In the genomic region with DNA sequence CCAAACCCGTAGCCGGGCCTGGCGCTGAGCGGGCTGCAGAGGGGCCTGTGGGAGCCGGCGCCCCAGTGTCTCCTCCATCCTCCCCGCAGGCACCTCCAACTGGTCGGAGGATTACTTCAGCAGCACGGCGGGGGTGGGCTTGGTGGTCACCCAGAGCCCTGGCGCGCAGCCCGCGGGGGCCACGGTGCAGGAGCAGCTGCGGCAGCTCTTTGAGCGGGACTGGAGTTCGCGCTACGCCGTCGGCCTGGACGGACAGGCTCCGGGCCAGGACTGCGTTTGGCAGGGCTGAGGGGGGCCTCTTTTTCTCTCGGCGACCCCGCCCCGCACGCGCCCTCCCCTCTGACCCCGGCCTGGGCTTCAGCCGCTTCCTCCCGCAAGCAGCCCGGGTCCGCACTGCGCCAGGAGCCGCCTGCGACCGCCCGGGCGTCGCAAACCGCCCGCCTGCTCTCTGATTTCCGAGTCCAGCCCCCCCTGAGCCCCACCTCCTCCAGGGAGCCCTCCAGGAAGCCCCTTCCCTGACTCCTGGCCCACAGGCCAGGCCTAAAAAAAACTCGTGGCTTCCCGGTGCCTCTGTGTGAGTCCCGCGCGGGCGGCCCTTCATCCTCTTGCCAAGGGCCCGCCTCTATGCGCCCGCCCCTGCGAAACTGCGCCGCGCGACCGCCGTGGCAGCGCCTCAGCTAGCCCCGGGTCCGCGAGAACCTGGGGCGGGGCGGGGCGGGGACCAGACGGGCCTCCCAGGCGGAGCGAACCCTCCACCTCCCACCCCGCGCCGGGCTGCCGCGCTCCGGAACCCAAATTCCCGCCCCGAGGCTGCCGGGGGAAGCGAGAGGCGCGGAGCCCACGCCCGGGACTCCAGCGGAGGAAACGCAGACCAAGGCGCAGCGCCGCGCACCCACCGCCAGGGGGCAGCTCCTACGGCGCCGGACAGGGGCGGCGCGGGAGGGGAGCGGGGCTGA, we compare ENCODE assay signal across 8 cellular contexts. TPM values are rescaled to one million over a fixed set of nuclear protein-coding genes. Genes with fewer than 3 reads are reported as not detected.
DNase-seq lines count a peak whose midpoint lies in the region; ATAC-seq, FAIRE-seq and TF ChIP-seq lines count a peak whose summit lies in the region.

No MANE protein-coding gene starts in this region.

- peak; percentile 91 to 96 for ATAC-seq in activated T-cell treated with anti-CD3 and anti-CD28 coated beads, Interleukin-2, amount 50 U/mL, for 4 hours
- peak; percentile 94 for ATAC-seq in naive thymus-derived CD4-positive, alpha-beta T cell
- ATAC-seq in GM21717 (IDR thresholded peaks at IDR 0.05; ENCODE audit: unreplicated experiment) = no peak

- peaks cover 3% of the 10 kb centered on the region; the same call in 1 of the 2 replicates for H3F3A ChIP-seq in PC-9 (ENCODE audit: insufficient read depth, low read depth)

- peak overlapping the region; percentile 67 for H3K4me3 Mint-ChIP-seq in activated T-cell treated with anti-CD3 and anti-CD28 coated beads, Interleukin-2, amount 50 U/mL, for 4 hours
- H3K4me3 Mint-ChIP-seq in naive thymus-derived CD4-positive, alpha-beta T cell = peak overlapping the region in 8 of 10 donors; percentile 44 to 76 (median 64)

- no peak overlapping the region for H3K27ac ChIP-seq in PC-9
- peak overlapping the region; percentile 29 for H3K27ac ChIP-seq in naive thymus-derived CD4-positive, alpha-beta T cell (ENCODE audit: low read depth, low read length)

- no peak overlapping the region for H3K27ac Mint-ChIP-seq in naive thymus-derived CD4-positive, alpha-beta T cell

- H3K27me3 ChIP-seq in PC-9 (ENCODE audit: insufficient read depth, low read depth) = peaks cover 21% of the 10 kb centered on the region; the same call in 1 of the 2 replicates
- no peaks in the 10 kb centered on the region for H3K27me3 ChIP-seq in naive thymus-derived CD4-positive, alpha-beta T cell (ENCODE audit: control insufficient read depth in 2 of 2, insufficient read depth in 2 of 2, low read length in 2 of 2)

- H2AFZ ChIP-seq in PC-9 = peak overlapping the region; percentile 86

- FAIRE-seq in HTR-8/SVneo (lab: Jason Lieb, UNC) = peak; percentile 81

- H3K27me3 Mint-ChIP-seq in activated T-cell treated with anti-CD3 and anti-CD28 coated beads, Interleukin-2, amount 50 U/mL, for 4 hours (ENCODE audit: low read depth) = peaks cover 11% of the 10 kb centered on the region
- H3K27me3 Mint-ChIP-seq in naive thymus-derived CD4-positive, alpha-beta T cell = peaks cover 0 to 26% (median 4%) of the 10 kb centered on the region in 5 donors

- DNase-seq in GM10266 (ENCODE audit: extremely low spot score) (peak; percentile 95), HTR-8/SVneo (ENCODE audit: insufficient read length, low spot score) (peak; percentile 83), PC-9 (peak; percentile 38 to 77), fibroblast of gingiva (ENCODE audit: low read depth) (peak; percentile 85)
- DNase-seq in activated T-cell treated with anti-CD3 and anti-CD28 coated beads, Interleukin-2, amount 50 U/mL, for 4 hours = peak; percentile 85
- DNase-seq in naive thymus-derived CD4-positive, alpha-beta T cell = peak; percentile 62 to 91 (median 83)
- DNase-seq in stimulated activated CD8-positive, alpha-beta memory T cell treated with anti-CD3 and anti-CD28 coated beads, Interleukin-7, amount 100 ng/mL, for 48 hours (ENCODE audit: extremely low read depth in 1 of 2, low read depth in 1 of 2) = peak; percentile 73 to 74

- TF ChIP-seq CTCF in GM10266 (IDR thresholded peaks at IDR 0.05; ENCODE audit: control insufficient read depth, insufficient read depth, low read depth, missing control alignments) (peak; percentile 93), PC-9 (conservative IDR thresholded peaks at IDR 0.05) (peak; percentile 69)

- H3K36me3 Mint-ChIP-seq in activated T-cell treated with anti-CD3 and anti-CD28 coated beads, Interleukin-2, amount 50 U/mL, for 4 hours (ENCODE audit: insufficient read depth) = no peaks in the 10 kb centered on the region
- H3K36me3 Mint-ChIP-seq in naive thymus-derived CD4-positive, alpha-beta T cell = peaks cover 0 to 4% (median 0%) of the 10 kb centered on the region in 5 donors

- POLR2A ChIA-PET in PC-9 (lab: Charles Lee; ENCODE audit: unreplicated experiment) = interaction anchor here (0.7 kb wide), 1 partner anchor 39 kb away, joined by 5 read pairs; no protein-coding TSS in a partner anchor
- POLR2A ChIA-PET in naive thymus-derived CD4-positive, alpha-beta T cell (lab: Charles Lee) = interaction anchor here (0.6 kb wide), 2 partner anchors 85 to 379 kb away, joined by 3 read pairs; no protein-coding TSS in a partner anchor

- H3K9me2 ChIP-seq in PC-9 (ENCODE audit: insufficient read depth) = no peaks in the 10 kb centered on the region

- peak overlapping the region; percentile 71 for H3K4me3 ChIP-seq in PC-9
- H3K4me3 ChIP-seq in naive thymus-derived CD4-positive, alpha-beta T cell (ENCODE audit: low read length) = peak overlapping the region; percentile 20

- H3K4me2 ChIP-seq in PC-9 = peak overlapping the region; percentile 90

- BruUV-seq in PC-9 (replicated peaks; lab: Mats Ljungman, UMichigan) = no TSS peak

- CTCF ChIA-PET in PC-9 (lab: Charles Lee) = interaction anchor here (0.9 kb wide), 1 partner anchor 36 kb away, joined by 3 read pairs; no protein-coding TSS in a partner anchor
- CTCF ChIA-PET in naive thymus-derived CD4-positive, alpha-beta T cell (lab: Charles Lee) = no interaction called here

- H3K79me2 ChIP-seq in PC-9 (ENCODE audit: low read depth) = no peaks in the 10 kb centered on the region

- H3K36me3 ChIP-seq in PC-9 (ENCODE audit: low read depth) = no peaks in the 10 kb centered on the region
- no peaks in the 10 kb centered on the region for H3K36me3 ChIP-seq in naive thymus-derived CD4-positive, alpha-beta T cell (ENCODE audit: control insufficient read depth in 2 of 3, insufficient read depth in 3 of 3, low read length in 3 of 3)

- H3K4me1 Mint-ChIP-seq in activated T-cell treated with anti-CD3 and anti-CD28 coated beads, Interleukin-2, amount 50 U/mL, for 4 hours (ENCODE audit: low read depth) = peaks cover 4% of the 10 kb centered on the region
- peaks cover 4 to 11% (median 8%) of the 10 kb centered on the region in 7 donors for H3K4me1 Mint-ChIP-seq in naive thymus-derived CD4-positive, alpha-beta T cell

- H4K20me1 ChIP-seq in PC-9 (ENCODE audit: insufficient read depth) = no peaks in the 10 kb centered on the region

- no peaks in the 10 kb centered on the region for H3K4me1 ChIP-seq in PC-9 (replicated peaks; ENCODE audit: insufficient read depth)
- H3K4me1 ChIP-seq in naive thymus-derived CD4-positive, alpha-beta T cell (ENCODE audit: control insufficient read depth in 2 of 2, insufficient read depth in 2 of 2, low read length in 2 of 2) = peaks cover 0 to 4% of the 10 kb centered on the region in 2 donors

- intact Hi-C loops in PC-9 (cut with micrococcal nuclease; ENCODE audit: unreplicated experiment) = loop anchor here (5.0 kb wide), 1 partner anchor 34 kb away; no protein-coding TSS in a partner anchor
- intact Hi-C loops in naive thymus-derived CD4-positive, alpha-beta T cell (cut with micrococcal nuclease) = loop anchor here (1.0 to 2.0 kb wide), 4 partner anchors 52 to 133 kb away; a partner anchor contains a TSS

- H3K9me3 ChIP-seq in PC-9 (ENCODE audit: insufficient read depth, low read depth) = no peaks in the 10 kb centered on the region
- H3K9me3 ChIP-seq in naive thymus-derived CD4-positive, alpha-beta T cell (ENCODE audit: control insufficient read depth in 2 of 3, low read length in 3 of 3) = no peaks in the 10 kb centered on the region

- no peaks in the 10 kb centered on the region for H3K9me3 Mint-ChIP-seq in activated T-cell treated with anti-CD3 and anti-CD28 coated beads, Interleukin-2, amount 50 U/mL, for 4 hours
- no peaks in the 10 kb centered on the region for H3K9me3 Mint-ChIP-seq in naive thymus-derived CD4-positive, alpha-beta T cell

RNA-seq across cellular contexts. Expression of a gene that starts 8.3 kb away (rescaled TPM):
- 0.05 TPM in 1 of 2 replicates, not detected in the other for total RNA-seq in PC-9 (2021)
- total RNA-seq in activated T-cell treated with anti-CD3 and anti-CD28 coated beads, Interleukin-2, amount 50 U/mL, for 4 hours = under 1 TPM in 1 of 3 donors, not detected in 2; 0.08 TPM
- 10 to 100 TPM in 1 of 5 experiments, 1 to 10 TPM in 2, under 1 TPM in 2; 0.10 to 32.0 (median 1.2) TPM for total RNA-seq in naive thymus-derived CD4-positive, alpha-beta T cell
- polyA plus RNA-seq in naive thymus-derived CD4-positive, alpha-beta T cell = under 1 TPM in 1 of 2 donors, not detected in 1; 0.35 TPM

RNA-seq across cellular contexts. Expression of a gene that starts 45.2 kb away (rescaled TPM):
- 30.8 and 38.9 TPM in 2 replicates for total RNA-seq in PC-9 (2021)
- total RNA-seq in activated T-cell treated with anti-CD3 and anti-CD28 coated beads, Interleukin-2, amount 50 U/mL, for 4 hours = under 1 TPM; under 0.01 to 0.08 (median 0.05) TPM
- under 1 TPM in 1 of 5 experiments, not detected in 4; 0.02 TPM for total RNA-seq in naive thymus-derived CD4-positive, alpha-beta T cell
- polyA plus RNA-seq in naive thymus-derived CD4-positive, alpha-beta T cell = not detected

RNA-seq across cellular contexts. Expression of a gene that starts 52.6 kb away (rescaled TPM):
- 12.5 and 12.6 TPM in 2 replicates for total RNA-seq in PC-9 (2021)
- total RNA-seq in activated T-cell treated with anti-CD3 and anti-CD28 coated beads, Interleukin-2, amount 50 U/mL, for 4 hours = 1 to 10 TPM; 2.9 to 3.8 (median 3.3) TPM
- total RNA-seq in naive thymus-derived CD4-positive, alpha-beta T cell = 1 to 10 TPM in 4 of 5 experiments, under 1 TPM in 1; 0.51 to 2.1 (median 1.3) TPM
- under 1 TPM; 0.26 to 0.72 TPM for polyA plus RNA-seq in naive thymus-derived CD4-positive, alpha-beta T cell

Comparison
In these comparisons a context has a peak if more than half of its experiments do, and no peak if none do; other contexts are left out.
1. RNA of a gene that starts 45.2 kb away (total RNA-seq): 30.8 to 38.9 TPM in PC-9; under 0.01 to 0.08 TPM in activated T-cell treated with anti-CD3 and anti-CD28 coated beads, Interleukin-2, amount 50 U/mL, for 4 hours and 0.02 TPM in naive thymus-derived CD4-positive, alpha-beta T cell; every median in the first group is over 10 times any median in the second.
2. Peak in every context shown above with its lines, with median percentiles within 50 percentile points of each other: DNase-seq.